9 cellular contexts compared by ENCODE assay signal in the genomic region with DNA sequence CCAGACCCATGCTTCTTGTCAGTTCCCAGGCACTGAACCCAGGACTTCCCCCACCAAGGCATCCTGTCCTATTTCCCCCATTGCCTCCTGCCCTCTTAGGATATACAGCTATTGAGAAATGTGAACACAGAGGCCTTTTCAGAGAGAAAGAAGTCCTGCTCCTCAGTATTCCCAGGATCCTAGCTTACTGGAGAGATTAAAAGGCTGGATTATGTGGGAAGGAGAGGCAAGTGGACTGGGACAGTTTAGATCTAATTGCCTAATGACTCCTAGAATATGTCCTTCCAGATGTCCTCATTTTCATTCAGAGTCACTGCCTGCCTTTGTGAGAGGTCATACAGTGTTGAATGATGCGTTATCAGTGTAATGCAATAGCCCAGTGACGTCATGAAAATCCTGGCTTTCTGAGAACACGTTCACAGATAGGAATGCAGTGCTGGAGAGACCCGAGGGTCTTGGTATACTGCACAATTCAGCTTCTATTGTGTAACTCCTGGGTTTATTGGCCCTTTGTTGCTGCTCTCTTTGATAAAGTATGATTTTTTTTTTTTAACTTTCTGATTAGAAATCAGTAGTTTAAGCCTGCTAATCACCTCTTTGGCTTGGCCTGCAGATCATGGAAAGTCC. TPM values are rescaled to one million over a fixed set of nuclear protein-coding genes. Genes with fewer than 3 reads are reported as not detected.
DNase-seq lines count a peak whose midpoint lies in the region; ATAC-seq, FAIRE-seq and TF ChIP-seq lines count a peak whose summit lies in the region.
"Had no signal": no experiment of that assay in that cellular context is flagged by ENCODE, and none has a peak within 500 bp of the region (broad histone marks: within the 10 kb centered on the region; RNA-seq: fewer than 3 reads in every experiment).

No MANE protein-coding gene starts in this region.

- H2AFZ ChIP-seq in mesenchymal stem cell (ENCODE audit: low read depth, low read length): no peak overlapping the region

- H3K23ac ChIP-seq in mesenchymal stem cell (ENCODE audit: low read length in 2 of 2): no peak overlapping the region

- 10% methylated on average over 4 of the region's 4 CpGs for WGBS in mesenchymal stem cell

- no peak overlapping the region for H3K4ac ChIP-seq in mesenchymal stem cell (ENCODE audit: low read depth in 1 of 2, low read length in 2 of 2)

- H2BK15ac ChIP-seq in mesenchymal stem cell (ENCODE audit: low read depth, poor library complexity, severe bottlenecking): no peak overlapping the region

- no peak overlapping the region for H3K18ac ChIP-seq in mesenchymal stem cell (ENCODE audit: low read depth in 1 of 2, low read length in 2 of 2)

- H3K4me1 ChIP-seq in mesenchymal stem cell (ENCODE audit: control insufficient read depth, insufficient read depth, low read depth, low read length) (peaks cover 19% of the 10 kb centered on the region), vagina (no peaks in the 10 kb centered on the region)

- no peak overlapping the region for H3K4me3 ChIP-seq in bronchial epithelial cell (ENCODE audit: low read depth, low read length)
- H3K4me3 ChIP-seq in mesenchymal stem cell (ENCODE audit: insufficient read depth in 1 of 2, low read depth in 1 of 2, low read length in 2 of 2): no peak overlapping the region
- H3K4me3 ChIP-seq in vagina: no peak overlapping the region

- FAIRE-seq in D721Med (lab: Jason Lieb, UNC) (peak; percentile 29), bronchial epithelial cell (lab: Jason Lieb, UNC) (peak; percentile 75)
- FAIRE-seq: endometrium had no signal

- H3K36me3 ChIP-seq in bronchial epithelial cell (ENCODE audit: control insufficient read depth, insufficient read depth, low read length) (no peaks in the 10 kb centered on the region), mesenchymal stem cell (ENCODE audit: control insufficient read depth in 1 of 2, insufficient read depth in 2 of 2, low read depth in 1 of 2, low read length in 2 of 2) (no peaks in the 10 kb centered on the region), vagina (no peaks in the 10 kb centered on the region)

- H2BK5ac ChIP-seq in mesenchymal stem cell (ENCODE audit: low read depth, low read length, poor library complexity, severe bottlenecking): no peak overlapping the region

- no peak overlapping the region for H2BK12ac ChIP-seq in mesenchymal stem cell (ENCODE audit: low read length in 2 of 2)

- no peak overlapping the region for H3K14ac ChIP-seq in mesenchymal stem cell (ENCODE audit: low read length in 2 of 2)

- H3K27me3 ChIP-seq in bronchial epithelial cell (ENCODE audit: control insufficient read depth, insufficient read depth, low read length): no peaks in the 10 kb centered on the region
- no peaks in the 10 kb centered on the region for H3K27me3 ChIP-seq in mesenchymal stem cell (ENCODE audit: control insufficient read depth in 1 of 2, insufficient read depth in 1 of 2, low read length in 2 of 2)
- no peaks in the 10 kb centered on the region for H3K27me3 ChIP-seq in vagina

- H2BK120ac ChIP-seq in mesenchymal stem cell (ENCODE audit: low read depth, low read length): no peak overlapping the region

- TF ChIP-seq CTCF in D721Med (IDR thresholded peaks at IDR 0.05; ENCODE audit: insufficient read depth, missing control alignments): no peak
- no peak for TF ChIP-seq CTCF in bronchial epithelial cell (IDR thresholded peaks at IDR 0.05; ENCODE audit: insufficient read depth, low read length, severe bottlenecking)
- no peak for TF ChIP-seq CTCF in vagina (IDR thresholded peaks at IDR 0.05)

- H3K9ac ChIP-seq in mesenchymal stem cell (ENCODE audit: low read length): peak overlapping the region; percentile 33

- intact Hi-C loops in vagina (cut with DNase I): no loop called here

- DNase-seq in D721Med (ENCODE audit: insufficient read length, low spot score) (no peak), NCI-H146 (lab: John Stamatoyannopoulos, UW) (peak; percentile 86), bronchial epithelial cell (ENCODE audit: low read depth) (peak; percentile 93), mesenchymal stem cell (peak; percentile 91), vagina (ENCODE audit: extremely low spot score in 2 of 2) (no peak), nucleus accumbens (lab: John Stamatoyannopoulos, UW) (no peak)
- no peak for DNase-seq in activated CD4-positive, CD25-positive, alpha-beta regulatory T cell treated with anti-CD3 and anti-CD28 coated beads, Interleukin-2, amount 50 U/mL, for 72 hours

- H3K9me3 ChIP-seq in mesenchymal stem cell (ENCODE audit: control insufficient read depth, low read length) (no peaks in the 10 kb centered on the region), vagina (no peaks in the 10 kb centered on the region)

- H2AK5ac ChIP-seq in mesenchymal stem cell (ENCODE audit: low read length, severe bottlenecking): no peak overlapping the region

- H3K27ac ChIP-seq in mesenchymal stem cell (ENCODE audit: low read length, poor library complexity, severe bottlenecking) (peak overlapping the region; percentile 9), vagina (no peak overlapping the region)

- peak overlapping the region; percentile 62 for H4K8ac ChIP-seq in mesenchymal stem cell (ENCODE audit: low read length)

- TF ChIP-seq POLR2A in vagina (IDR thresholded peaks at IDR 0.05): no peak

- no peak overlapping the region for H3K4me2 ChIP-seq in mesenchymal stem cell (ENCODE audit: low read length, poor library complexity, severe bottlenecking)

- H3K79me1 ChIP-seq in mesenchymal stem cell (replicated peaks; ENCODE audit: low read length, poor library complexity, severe bottlenecking): peaks cover 4% of the 10 kb centered on the region

- ATAC-seq in GM18519 (IDR thresholded peaks at IDR 0.05; ENCODE audit: low FRiP score, unreplicated experiment): no peak

- no peak overlapping the region for H4K91ac ChIP-seq in mesenchymal stem cell (ENCODE audit: low read length)

RNA-seq across cellular contexts. Expression of a gene that starts 26.2 kb away (rescaled TPM):
- total RNA-seq in bronchial epithelial cell: 20.8 and 23.2 TPM in 2 replicates
- 0.87 TPM for polyA plus RNA-seq in mesenchymal stem cell (2013, experiment 1 of 2)
- polyA plus RNA-seq in mesenchymal stem cell (2013, experiment 2 of 2): 0.82 TPM
- 18.7 TPM for total RNA-seq in vagina

Comparison
In these comparisons a context has a peak if more than half of its experiments do, and no peak if none do; other contexts are left out.
1. DNase-seq: peak in NCI-H146 (single experiment), bronchial epithelial cell (single experiment) and mesenchymal stem cell (single experiment); none in D721Med (single experiment), vagina (0 of 2), activated CD4-positive, CD25-positive, alpha-beta regulatory T cell treated with anti-CD3 and anti-CD28 coated beads, Interleukin-2, amount 50 U/mL, for 72 hours (single experiment) and nucleus accumbens (0 of 56).